1 cellular context compared by ENCODE assay signal in genomic region chr5:76737846-76738245, GRCh38.
TF ChIP-seq lines count a peak whose summit lies in the region.

No MANE protein-coding gene starts in this region.

TF ChIP-seq in GM12878, 131 proteins besides CTCF, POLR2A, EP300 and RAD21 (continued from another document):
- 0 out of 4 replicates have a peak, but pooled peaks of 1 of the 2 experiments have one; percentile 7 for TF ChIP-seq CEBPB (IDR thresholded peaks at IDR 0.05; ENCODE audit: borderline replicate concordance in 1 of 2, low read depth in 2 of 2, low read length in 2 of 2)
